9 cellular contexts compared by ENCODE assay signal in genomic region chr10:47340613-47341170, GRCh38. TPM values are rescaled to one million over a fixed set of nuclear protein-coding genes. Genes with fewer than 3 reads are reported as not detected.
DNase-seq lines count a peak whose midpoint lies in the region; ATAC-seq and TF ChIP-seq lines count a peak whose summit lies in the region.
"Had no signal": no experiment of that assay in that cellular context is flagged by ENCODE, and none has a peak within 500 bp of the region (broad histone marks: within the 10 kb centered on the region; RNA-seq: fewer than 3 reads in every experiment).

No MANE protein-coding gene starts in this region.

- H3K9me3 ChIP-seq in AG04450 (ENCODE audit: control insufficient read depth, insufficient read depth, low read length), result no peaks in the 10 kb centered on the region; the same call in 1 of the 2 replicates

- no peaks in the 10 kb centered on the region for H3K36me3 Mint-ChIP-seq in neural crest cell (ENCODE audit: low read depth)

- DNase-seq in AG04450 (ENCODE audit: low read depth, low spot score) (peak; percentile 15), GM13976 (ENCODE audit: low spot score) (peak; percentile 83), NCI-H69 (lab: John Stamatoyannopoulos, UW) (peak; percentile 9), activated T-cell treated with anti-CD3 and anti-CD28 coated beads for 24 hours (ENCODE audit: low read depth) (peak; percentile 55), fibroblast of mammary gland (ENCODE audit: low read depth) (peak; percentile 66), neural crest cell (ENCODE audit: low read depth, low spot score) (peak; percentile 74), superior temporal gyrus (ENCODE audit: extremely low spot score) (peak; percentile 62)

- no peaks in the 10 kb centered on the region for H3K4me1 Mint-ChIP-seq in neural crest cell

- POLR2A ChIA-PET in AG04450 (lab: Yijun Ruan, JAX), result no interaction called here

- TF ChIP-seq CTCF in AG04450 (IDR thresholded peaks at IDR 0.05; ENCODE audit: low read depth, low read length), result peak; percentile 96
- peak; percentile 94 for TF ChIP-seq CTCF in GM13976 (IDR thresholded peaks at IDR 0.05; ENCODE audit: borderline replicate concordance, control extremely low read depth, extremely low read depth, insufficient read depth, missing control alignments)
- peak; percentile 99 for TF ChIP-seq CTCF in fibroblast of mammary gland (conservative IDR thresholded peaks at IDR 0.05; ENCODE audit: control insufficient read depth, insufficient read depth, low read depth, low read length)
- peak; percentile 96 for TF ChIP-seq CTCF in neural crest cell (conservative IDR thresholded peaks at IDR 0.05)

- H3K4me3 ChIP-seq in AG04450 (ENCODE audit: low read depth, low read length) (no peak overlapping the region), fibroblast of mammary gland (ENCODE audit: control insufficient read depth, low read depth, low read length) (no peak overlapping the region)

- ATAC-seq in HG03095 (IDR thresholded peaks at IDR 0.05; ENCODE audit: unreplicated experiment), result no peak

- H3K27ac Mint-ChIP-seq in neural crest cell (ENCODE audit: unreplicated experiment), result no peak overlapping the region
- H3K27ac Mint-ChIP-seq: stimulated activated naive CD8-positive, alpha-beta T cell treated with anti-CD3 and anti-CD28 coated beads, Interleukin-15, Interleukin-2, amounts not matched to agents 100 ng/mL and 50 ng/mL, for 24 hours had no signal

- in situ Hi-C loops in GM13976 (cut with MboI; ENCODE audit: low sequenced_read_pairs, unreplicated experiment), result no loop called here

- no peaks in the 10 kb centered on the region for H3K9me3 Mint-ChIP-seq in neural crest cell
- H3K9me3 Mint-ChIP-seq: stimulated activated naive CD8-positive, alpha-beta T cell treated with anti-CD3 and anti-CD28 coated beads, Interleukin-15, Interleukin-2, amounts not matched to agents 100 ng/mL and 50 ng/mL, for 24 hours had no signal

- H3K4me3 Mint-ChIP-seq in neural crest cell, result no peak overlapping the region
- H3K4me3 Mint-ChIP-seq: stimulated activated naive CD8-positive, alpha-beta T cell treated with anti-CD3 and anti-CD28 coated beads, Interleukin-15, Interleukin-2, amounts not matched to agents 100 ng/mL and 50 ng/mL, for 24 hours had no signal

- peaks cover 9% of the 10 kb centered on the region for H3K27me3 ChIP-seq in AG04450 (ENCODE audit: control insufficient read depth, insufficient read depth, low read length)

- CTCF ChIA-PET in AG04450 (lab: Charles Lee), result interaction anchor here (0.6 to 2.4 kb wide), 14 partner anchors 12 to 1803 kb away, joined by 3 to 15 read pairs (median 4); no protein-coding TSS in a partner anchor

- H3K27me3 Mint-ChIP-seq in neural crest cell (ENCODE audit: low read depth), result peaks cover 4% of the 10 kb centered on the region

- H3K27ac ChIP-seq in AG04450 (ENCODE audit: low read depth, low read length), result no peak overlapping the region

RNA-seq across cellular contexts. Expression of gene RBP3, which starts 7.5 kb away (rescaled TPM):
- polyA plus RNA-seq in AG04450 (2011; rRNA removed), result not detected in 2 replicates
- polyA minus RNA-seq in AG04450 (2011; rRNA and poly(A)+ RNA removed), result not detected in 2 replicates
- total RNA-seq in neural crest cell, result not detected in 2 replicates

RNA-seq across cellular contexts. Expression of gene GDF2, which starts 18.4 kb away (rescaled TPM):
- not detected in 2 replicates for polyA plus RNA-seq in AG04450 (2011; rRNA removed)
- not detected in 2 replicates for polyA minus RNA-seq in AG04450 (2011; rRNA and poly(A)+ RNA removed)
- total RNA-seq in neural crest cell, result not detected in 2 replicates

RNA-seq across cellular contexts. Expression of gene GDF10, which starts 40.7 kb away (rescaled TPM):
- polyA plus RNA-seq in AG04450 (2011; rRNA removed), result 0.09 and 0.14 TPM in 2 replicates
- polyA minus RNA-seq in AG04450 (2011; rRNA and poly(A)+ RNA removed), result 0.09 and 0.48 TPM in 2 replicates
- 2.9 and 3.2 TPM in 2 replicates for total RNA-seq in neural crest cell

RNA-seq across cellular contexts. Expression of gene ZNF488, which starts 43.4 kb away (rescaled TPM):
- polyA plus RNA-seq in AG04450 (2011; rRNA removed), result 0.16 and 0.19 TPM in 2 replicates
- polyA minus RNA-seq in AG04450 (2011; rRNA and poly(A)+ RNA removed), result 0.26 TPM in 1 of 2 replicates, not detected in the other
- total RNA-seq in neural crest cell, result 2.9 and 3.2 TPM in 2 replicates

Comparison
In these comparisons a context has a peak if more than half of its experiments do, and no peak if none do; other contexts are left out.
1. DNase-seq: peak in every context shown above with its lines; median percentile 83 in GM13976; 74 in neural crest cell; 66 in fibroblast of mammary gland; 62 in superior temporal gyrus; 55 in activated T-cell treated with anti-CD3 and anti-CD28 coated beads for 24 hours; 15 in AG04450; 9 in NCI-H69.